10 cellular contexts compared by ENCODE assay signal in genomic region chr10:86684305-86684704, GRCh38. TPM values are rescaled to one million over a fixed set of nuclear protein-coding genes. Genes with fewer than 3 reads are reported as not detected.
DNase-seq lines count a peak whose midpoint lies in the region; ATAC-seq, FAIRE-seq and TF ChIP-seq lines count a peak whose summit lies in the region.
"Had no signal": no experiment of that assay in that cellular context is flagged by ENCODE, and none has a peak within 500 bp of the region (broad histone marks: within the 10 kb centered on the region; RNA-seq: fewer than 3 reads in every experiment).

No MANE protein-coding gene starts in this region.

- TF ChIP-seq RAD21 in A549 (conservative IDR thresholded peaks at IDR 0.05 in 1 of 2, IDR thresholded peaks at IDR 0.05 in 1 of 2): peak; percentile 54 to 67
- TF ChIP-seq RAD21 in K562 (CRISPR knock-in tag; conservative IDR thresholded peaks at IDR 0.05 in 1 of 2, IDR thresholded peaks at IDR 0.05 in 1 of 2): peak; percentile 39 to 65

- H3K9me1 ChIP-seq in K562 (ENCODE audit: control insufficient read depth, insufficient read depth, low read length): no peaks in the 10 kb centered on the region

- no peaks in the 10 kb centered on the region for H3K36me3 Mint-ChIP-seq in natural killer cell

- H2AFZ ChIP-seq in K562 (ENCODE audit: low read depth, low read length): no peak overlapping the region

- H3K4me3 Mint-ChIP-seq in natural killer cell: no peak overlapping the region

- 18% methylated on average over 4 of the region's 5 CpGs for WGBS in A549 (ENCODE audit: missing lambda C conversion rate)
- WGBS in K562 (ENCODE audit: insufficient coverage, low coverage, missing lambda C conversion rate): 0% methylated on average over 5 of the region's 5 CpGs

- no peaks in the 10 kb centered on the region for H3K79me2 ChIP-seq in K562 (ENCODE audit: control insufficient read depth, insufficient read depth, low read length)

- peak overlapping the region in 1 of 2 experiments; percentile 13; a peak in 1 of 4 replicates for H3K9ac ChIP-seq in K562 (ENCODE audit: insufficient read depth in 1 of 2, low read depth in 2 of 2, low read length in 2 of 2)

- H3K27me3 Mint-ChIP-seq in natural killer cell (ENCODE audit: low read depth in 2 of 2): no peaks in the 10 kb centered on the region

- TF ChIP-seq CTCF in A549 (IDR thresholded peaks at IDR 0.05) (peak; percentile 34; the same call in 2 of the 3 replicates), K562 (IDR thresholded peaks at IDR 0.05 in 2 of 3, conservative IDR thresholded peaks at IDR 0.05 in 1 of 3; ENCODE audit: insufficient read depth in 2 of 3, low read depth in 1 of 3, low read length in 3 of 3) (peak; percentile 58 to 59 (median 58)), natural killer cell (IDR thresholded peaks at IDR 0.05) (no peak)

- peak; percentile 25 to 80; a peak in 4 of 6 replicates for ATAC-seq in A549
- ATAC-seq in K562: peak; percentile 75
- ATAC-seq in HG03175 (IDR thresholded peaks at IDR 0.05; ENCODE audit: unreplicated experiment): no peak
- ATAC-seq in GM19463 (IDR thresholded peaks at IDR 0.05; ENCODE audit: unreplicated experiment): no peak
- ATAC-seq in GM19023 (IDR thresholded peaks at IDR 0.05; ENCODE audit: unreplicated experiment): no peak
- no peak for ATAC-seq in natural killer cell

- intact Hi-C loops in K562 (cut with micrococcal nuclease) (no loop called here), natural killer cell (cut with micrococcal nuclease) (no loop called here)

- H3K4me3 ChIP-seq in A549: no peak overlapping the region
- no peak overlapping the region for H3K4me3 ChIP-seq in K562

- POLR2A ChIA-PET in A549 (lab: Yijun Ruan, JAX): no interaction called here
- POLR2A ChIA-PET in K562 (lab: Yijun Ruan, JAX): interaction anchor here (0.5 to 1.2 kb wide), 5 partner anchors 19 to 370 kb away, joined by 3 to 4 read pairs (median 4); no protein-coding TSS in a partner anchor

- peaks cover 7 to 29% of the 10 kb centered on the region in 2 experiments; a peak in 4 of 5 replicates for H3K27me3 ChIP-seq in K562 (ENCODE audit: control insufficient read depth in 2 of 2, insufficient read depth in 2 of 2, low read length in 2 of 2)

- no peaks in the 10 kb centered on the region for H4K20me1 ChIP-seq in K562 (replicated peaks; ENCODE audit: control insufficient read depth, insufficient read depth, low read length)

- H3K4me1 ChIP-seq in A549: no peaks in the 10 kb centered on the region
- peaks cover 4 to 34% of the 10 kb centered on the region in 2 experiments; a peak in 4 of 5 replicates for H3K4me1 ChIP-seq in K562 (replicated peaks in 1 of 2; ENCODE audit: control insufficient read depth in 2 of 2, insufficient read depth in 2 of 2, low read length in 2 of 2)

- H3K27ac ChIP-seq in A549 (no peak overlapping the region), K562 (ENCODE audit: extremely low read depth, low read depth, low read length) (no peak overlapping the region)

- in situ Hi-C loops in K562 (cut with MboI): no loop called here

- FAIRE-seq in A549 (lab: Jason Lieb, UNC) (no peak), K562 (lab: Jason Lieb, UNC) (no peak)
- FAIRE-seq: G401.6 had no signal

- no peak for TF ChIP-seq EP300 in A549 (IDR thresholded peaks at IDR 0.05)
- no peak for TF ChIP-seq EP300 in K562 (IDR thresholded peaks at IDR 0.05; ENCODE audit: low read length)

- no peak for TF ChIP-seq POLR2A in A549 (IDR thresholded peaks at IDR 0.05; ENCODE audit: low read length)
- TF ChIP-seq POLR2A in K562 (conservative IDR thresholded peaks at IDR 0.05): no peak

- no peaks in the 10 kb centered on the region for H3K36me3 ChIP-seq in K562 (ENCODE audit: control insufficient read depth, insufficient read depth, low read length)

- no peak overlapping the region for H3K4me2 ChIP-seq in A549
- H3K4me2 ChIP-seq in K562 (ENCODE audit: insufficient read depth, low read length): no peak overlapping the region

- BruUV-seq in K562 (replicated peaks; lab: Mats Ljungman, UMichigan): no TSS peak

- H3K4me1 Mint-ChIP-seq in natural killer cell: peaks cover 0 to 10% of the 10 kb centered on the region in 2 donors

- CTCF ChIA-PET in A549 (lab: Yijun Ruan, JAX): interaction anchor here (0.8 to 2.4 kb wide), 21 partner anchors 9 to 286 kb away, joined by 3 to 12 read pairs (median 4); partner anchors contain the start of gene ADIRF
- CTCF ChIA-PET in K562 (lab: Yijun Ruan, JAX; ENCODE audit: low intra/inter-chr PET ratio): no interaction called here

- H3K9me3 ChIP-seq in A549 (no peaks in the 10 kb centered on the region), K562 (replicated peaks; ENCODE audit: control insufficient read depth, insufficient read depth, low read depth, low read length) (no peaks in the 10 kb centered on the region)

- no peaks in the 10 kb centered on the region for H3K9me3 Mint-ChIP-seq in natural killer cell

- DNase-seq in A549 (ENCODE audit: low read depth in 1 of 2, low spot score in 1 of 2) (no peak), HK-2 (ENCODE audit: unreplicated experiment) (peak; percentile 41), K562 (ENCODE audit: extremely low read depth in 1 of 4, low spot score in 3 of 4) (peak; percentile 28 to 38 (median 36)), left kidney (ENCODE audit: low read depth, low spot score) (peak; percentile 50), natural killer cell (no peak)
- DNase-seq: activated CD8-positive, alpha-beta memory T cell treated with anti-CD3 and anti-CD28 coated beads for 24 hours had no signal

- no peak overlapping the region for H3K27ac Mint-ChIP-seq in natural killer cell

TF ChIP-seq in A549, 52 proteins besides CTCF, POLR2A, EP300 and RAD21:
- no peak for TF ChIP-seq ZNF302 (CRISPR knock-in tag; IDR thresholded peaks at IDR 0.05)
- TF ChIP-seq SMC3 (IDR thresholded peaks at IDR 0.05): peak; percentile 39; the same call in 2 of the 3 replicates
- TF ChIP-seq BHLHE40 (IDR thresholded peaks at IDR 0.05; ENCODE audit: low read depth, low read length): no peak

TF ChIP-seq in K562, 482 proteins besides CTCF, POLR2A, EP300 and RAD21 (continues in another document):
- TF ChIP-seq MAZ (CRISPR knock-in tag; conservative IDR thresholded peaks at IDR 0.05 in 1 of 2, IDR thresholded peaks at IDR 0.05 in 1 of 2): peak; percentile 72 to 84; a peak in 3 of 4 replicates
- no peak for TF ChIP-seq PYGO2 (tag; IDR thresholded peaks at IDR 0.05)

RNA-seq across cellular contexts. Expression of gene LDB3, which starts 16.0 kb away (rescaled TPM):
- polyA plus RNA-seq in A549 (2011; rRNA removed) (0.08 and 0.13 TPM in 2 replicates), A549 (2017; fragmentation: RNase III; extraction: RNeasy Plus Mini Kit Qiagen cat#74134 plus additional on column Dnase treatment) (0.08 to 0.15 TPM (median 0.13 TPM) in 3 replicates), K562 (2011; rRNA removed) (not detected in 2 replicates), K562 (2014; fragmentation: Illumina TruSeq; extraction: Trizol) (not detected in 2 replicates), K562 (2014; fragmentation: Nextera tagmentation; extraction: Ambion mirVana) (not detected), K562 (2014; rRNA removed) (0.03 TPM in 1 of 2 replicates, not detected in the other)
- 0.01 and 0.16 TPM in 2 replicates for polyA plus RNA-seq in A549 (2012; cell fraction: cytosol; rRNA removed)
- polyA plus RNA-seq in A549 (2012; cell fraction: nucleus; rRNA removed): 0.10 and 0.16 TPM in 2 replicates
- 0.15 TPM in 1 of 2 replicates, not detected in the other for polyA minus RNA-seq in A549 (2011; rRNA and poly(A)+ RNA removed)
- not detected in 2 replicates for total RNA-seq in K562 (2011; cell fraction: chromatin; rRNA removed; ENCODE audit: low replicate concordance)
- not detected in 2 replicates for total RNA-seq in K562 (2011; cell fraction: nucleolus; rRNA removed)
- not detected in 2 replicates for total RNA-seq in K562 (2011; cell fraction: nucleoplasm; rRNA removed)
- total RNA-seq in K562 (2014; rRNA removed) (not detected in 2 replicates), K562 (2014; rRNA removed; fragmentation: Illumina TruSeq; extraction: Trizol) (not detected in 2 replicates), K562 (2015; rRNA removed; fragmentation: Illumina TruSeq; extraction: Trizol) (not detected in 2 replicates), K562 (2021) (not detected in 2 replicates), natural killer cell (under 1 TPM in 2 of 3 donors, not detected in 1; 0.11 to 0.12 TPM)
- 0.03 TPM in 1 of 2 replicates, not detected in the other for polyA plus RNA-seq in K562 (2011; cell fraction: cytosol; rRNA removed)
- not detected in 2 replicates for polyA plus RNA-seq in K562 (2011; cell fraction: nucleus; rRNA removed)
- 0.06 and 0.12 TPM in 2 replicates for polyA plus RNA-seq in K562 (2012)
- not detected in 2 replicates for polyA minus RNA-seq in K562 (2011; rRNA and poly(A)+ RNA removed)
- polyA minus RNA-seq in K562 (2011; cell fraction: cytosol; rRNA and poly(A)+ RNA removed): not detected in 2 replicates
- not detected in 2 replicates for polyA minus RNA-seq in K562 (2011; cell fraction: nucleus; rRNA and poly(A)+ RNA removed)

RNA-seq across cellular contexts. Expression of gene OPN4, which starts 30.0 kb away (rescaled TPM):
- not detected in 2 replicates for polyA plus RNA-seq in A549 (2011; rRNA removed)
- polyA plus RNA-seq in A549 (2012; cell fraction: cytosol; rRNA removed): not detected in 2 replicates
- not detected in 2 replicates for polyA plus RNA-seq in A549 (2012; cell fraction: nucleus; rRNA removed)
- polyA plus RNA-seq in A549 (2017; fragmentation: RNase III; extraction: RNeasy Plus Mini Kit Qiagen cat#74134 plus additional on column Dnase treatment): not detected in 3 replicates
- not detected in 2 replicates for polyA minus RNA-seq in A549 (2011; rRNA and poly(A)+ RNA removed)
- total RNA-seq in K562 (2011; cell fraction: chromatin; rRNA removed; ENCODE audit: low replicate concordance): not detected in 2 replicates
- not detected in 2 replicates for total RNA-seq in K562 (2011; cell fraction: nucleolus; rRNA removed)
- not detected in 2 replicates for total RNA-seq in K562 (2011; cell fraction: nucleoplasm; rRNA removed)
- not detected in 2 replicates for total RNA-seq in K562 (2014; rRNA removed)
- total RNA-seq in K562 (2014; rRNA removed; fragmentation: Illumina TruSeq; extraction: Trizol): not detected in 2 replicates
- not detected in 2 replicates for total RNA-seq in K562 (2015; rRNA removed; fragmentation: Illumina TruSeq; extraction: Trizol)
- total RNA-seq in K562 (2021): not detected in 2 replicates
- not detected in 2 replicates for polyA plus RNA-seq in K562 (2011; rRNA removed)
- not detected in 2 replicates for polyA plus RNA-seq in K562 (2011; cell fraction: cytosol; rRNA removed)
- not detected in 2 replicates for polyA plus RNA-seq in K562 (2011; cell fraction: nucleus; rRNA removed)
- polyA plus RNA-seq in K562 (2012): not detected in 2 replicates
- not detected in 2 replicates for polyA plus RNA-seq in K562 (2014; fragmentation: Illumina TruSeq; extraction: Trizol)
- not detected for polyA plus RNA-seq in K562 (2014; fragmentation: Nextera tagmentation; extraction: Ambion mirVana)
- polyA plus RNA-seq in K562 (2014; rRNA removed): not detected in 2 replicates
- polyA minus RNA-seq in K562 (2011; rRNA and poly(A)+ RNA removed): not detected in 2 replicates
- polyA minus RNA-seq in K562 (2011; cell fraction: cytosol; rRNA and poly(A)+ RNA removed): not detected in 2 replicates
- polyA minus RNA-seq in K562 (2011; cell fraction: nucleus; rRNA and poly(A)+ RNA removed): not detected in 2 replicates
- total RNA-seq in natural killer cell: not detected

Comparison
In these comparisons a context has a peak if more than half of its experiments do, and no peak if none do; other contexts are left out.
1. ATAC-seq: peak in A549 (2 of 2) and K562 (single experiment); none in HG03175 (single experiment), GM19463 (single experiment), GM19023 (single experiment) and natural killer cell (0 of 3).
2. DNase-seq: peak in HK-2 (single experiment), K562 (4 of 4) and left kidney (single experiment); none in A549 (0 of 2) and natural killer cell (single experiment).
3. Of the 35 proteins assayed by ChIP-seq in both K562 and A549: peak only in K562: MAZ; only in A549: none; in both: CTCF, RAD21 and SMC3; in neither: 31.